31 cellular contexts compared by ENCODE assay signal in genomic region chr9:136994885-136995224, GRCh38. TPM values are rescaled to one million over a fixed set of nuclear protein-coding genes. Genes with fewer than 3 reads are reported as not detected.
DNase-seq lines count a peak whose midpoint lies in the region; ATAC-seq, FAIRE-seq and TF ChIP-seq lines count a peak whose summit lies in the region.
"Had no signal": no experiment of that assay in that cellular context is flagged by ENCODE, and none has a peak within 500 bp of the region (broad histone marks: within the 10 kb centered on the region; RNA-seq: fewer than 3 reads in every experiment).

No MANE protein-coding gene starts in this region.

- no peak overlapping the region for H3K9ac ChIP-seq in HUES48 (ENCODE audit: low read depth, low read length)
- H3K9ac ChIP-seq: neural progenitor cell, SK-N-SH had no signal

- H3K36me3 ChIP-seq in HUES48 (ENCODE audit: control insufficient read depth, insufficient read depth, low read length) (0 out of 2 replicates have a peak, but pooled peaks cover 7% of the 10 kb centered on the region), esophagus squamous epithelium (peaks cover 0 to 16% (median 0%) of the 10 kb centered on the region in 3 donors), small intestine (ENCODE audit: control insufficient read depth in 2 of 2, insufficient read depth in 2 of 2, low read length in 2 of 2) (no peaks in the 10 kb centered on the region)
- peaks cover 14% of the 10 kb centered on the region for H3K36me3 ChIP-seq in effector memory CD4-positive, alpha-beta T cell (ENCODE audit: control insufficient read depth, insufficient read depth, low read length)
- H3K36me3 ChIP-seq: neural progenitor cell, prostate gland had no signal

- no peaks in the 10 kb centered on the region for H3K9me3 ChIP-seq in HUES48 (ENCODE audit: control insufficient read depth, insufficient read depth, low read length)
- peaks cover 0 to 4% (median 0%) of the 10 kb centered on the region in 3 donors for H3K9me3 ChIP-seq in esophagus squamous epithelium
- no peaks in the 10 kb centered on the region for H3K9me3 ChIP-seq in small intestine (ENCODE audit: control insufficient read depth, low read depth)
- H3K9me3 ChIP-seq in effector memory CD4-positive, alpha-beta T cell (ENCODE audit: control insufficient read depth, low read length): no peaks in the 10 kb centered on the region
- H3K9me3 ChIP-seq: prostate gland, SK-N-SH had no signal

- FAIRE-seq in small intestine (lab: Jason Lieb, UNC): no peak
- FAIRE-seq: frontal cortex, GM19239, H54, RCC 7860 had no signal

- no peak for DNase-seq in esophagus squamous epithelium (lab: John Stamatoyannopoulos, UW)
- DNase-seq in small intestine: peak; percentile 16
- DNase-seq in effector memory CD4-positive, alpha-beta T cell: no peak
- DNase-seq in OCI-M2 (lab: John Stamatoyannopoulos, UW; ENCODE audit: unreplicated experiment): no peak
- DNase-seq: ACHN; activated B cell treated with CpG ODN at 0.5 μM for 24 hours; activated CD4-positive, alpha-beta memory T cell treated with anti-CD3 and anti-CD28 coated beads for 36 hours; activated gamma-delta T cell treated with Interleukin-2 at 50 U/mL for 16 hours; erythroblast; GDM1; left lung; NCI-H1092 treated with DMSO at 0.1 percent for 48 hours; NCI-H2081 treated with DMSO at 0.1 percent for 48 hours; NCI-H446 treated with DMSO at 0.1 percent for 48 hours; SK-N-SH; stimulated activated CD4-positive, alpha-beta T cell treated with anti-CD3 and anti-CD28 coated beads, Interleukin-2, amount 100 ng/mL, for 48 hours; stimulated activated naive CD8-positive, alpha-beta T cell treated with anti-CD3 and anti-CD28 coated beads, Interleukin-15, Interleukin-2, amounts not matched to agents 100 U/mL and 50 U/mL, for 24 hours had no signal

- H3K27me3 ChIP-seq in HUES48 (ENCODE audit: control insufficient read depth, insufficient read depth, low read length): peaks cover 45% of the 10 kb centered on the region
- H3K27me3 ChIP-seq in esophagus squamous epithelium: peaks cover 0 to 29% (median 0%) of the 10 kb centered on the region in 4 donors
- no peaks in the 10 kb centered on the region for H3K27me3 ChIP-seq in small intestine (ENCODE audit: control insufficient read depth in 2 of 2, insufficient read depth in 2 of 2, low read length in 2 of 2)
- no peaks in the 10 kb centered on the region for H3K27me3 ChIP-seq in effector memory CD4-positive, alpha-beta T cell (replicated peaks; ENCODE audit: control insufficient read depth, insufficient read depth, low read length, poor library complexity, severe bottlenecking)

- intact Hi-C loops in esophagus squamous epithelium (cut with DNase I): no loop called here

- no peak for ATAC-seq in GM21529 (IDR thresholded peaks at IDR 0.05; ENCODE audit: unreplicated experiment)
- ATAC-seq in HG03025 (IDR thresholded peaks at IDR 0.05; ENCODE audit: low FRiP score, unreplicated experiment): no peak
- ATAC-seq: stimulated activated naive CD8-positive, alpha-beta T cell treated with anti-CD3 and anti-CD28 coated beads, Interleukin-15, Interleukin-2, amounts not matched to agents 100 U/mL and 50 U/mL, for 24 hours had no signal

- peaks cover 6% of the 10 kb centered on the region; the same call in 1 of the 2 replicates for H3K4me1 ChIP-seq in HUES48 (ENCODE audit: control insufficient read depth, insufficient read depth, low read length)
- peaks cover 51 to 83% (median 55%) of the 10 kb centered on the region in 3 donors for H3K4me1 ChIP-seq in esophagus squamous epithelium
- H3K4me1 ChIP-seq in small intestine (ENCODE audit: control insufficient read depth in 2 of 2, insufficient read depth in 1 of 2, low read depth in 1 of 2, low read length in 1 of 2): peaks cover 2 to 11% of the 10 kb centered on the region in 2 donors
- peaks cover 52% of the 10 kb centered on the region for H3K4me1 ChIP-seq in effector memory CD4-positive, alpha-beta T cell (ENCODE audit: control insufficient read depth, insufficient read depth, low read length, poor library complexity, severe bottlenecking)

- TF ChIP-seq CTCF in 22Rv1 (IDR thresholded peaks at IDR 0.05) (no peak), esophagus squamous epithelium (IDR thresholded peaks at IDR 0.05) (no peak)

- H3K4me3 ChIP-seq in HUES48 (ENCODE audit: low read depth, low read length): peak overlapping the region; percentile 46
- peak overlapping the region; percentile 31 to 75 (median 50) for H3K4me3 ChIP-seq in esophagus squamous epithelium
- no peak overlapping the region for H3K4me3 ChIP-seq in small intestine (ENCODE audit: low read depth in 1 of 2, low read length in 2 of 2)
- no peak overlapping the region for H3K4me3 ChIP-seq in effector memory CD4-positive, alpha-beta T cell (ENCODE audit: insufficient read depth, low read depth, low read length, poor library complexity, severe bottlenecking)
- H3K4me3 ChIP-seq: neural progenitor cell, prostate gland had no signal

- TF ChIP-seq POLR2A in esophagus squamous epithelium (IDR thresholded peaks at IDR 0.05): no peak

- no CpG with 5 or more reads among the region's 41 CpGs for WGBS in esophagus squamous epithelium, 2 donors
- WGBS in small intestine, 3 donors: 27 to 35% (median 33%) methylated on average over 30 to 41 of the region's 41 CpGs

- H3K27ac ChIP-seq in 22Rv1: peak overlapping the region; percentile 82
- H3K27ac ChIP-seq in HUES48 (ENCODE audit: low read depth, low read length): no peak overlapping the region
- H3K27ac ChIP-seq in esophagus squamous epithelium: peak overlapping the region in 3 of 4 donors; percentile 77 to 92 (median 83)
- no peak overlapping the region for H3K27ac ChIP-seq in small intestine (ENCODE audit: low read depth in 1 of 2, low read length in 1 of 2)
- H3K27ac ChIP-seq in effector memory CD4-positive, alpha-beta T cell (ENCODE audit: insufficient read depth, low read length, poor library complexity, severe bottlenecking): no peak overlapping the region
- H3K27ac ChIP-seq: left lung, neural progenitor cell, prostate gland had no signal

RNA-seq across cellular contexts. Expression of gene CLIC3, which starts 1.5 kb away (rescaled TPM):
- 100 to 1,000 TPM in 3 of 4 donors, 10 to 100 TPM in 1; 94.8 to 442 (median 200) TPM for total RNA-seq in esophagus squamous epithelium
- polyA plus RNA-seq in small intestine: 1 to 10 TPM in 2 of 3 donors, not detected in 1; 1.4 to 6.2 TPM
- total RNA-seq: activated B cell treated with CpG ODN at 0.5 μM for 24 hours, dermis microvascular lymphatic vessel endothelial cell, frontal cortex, skeletal muscle tissue had no signal

RNA-seq across cellular contexts. Expression of gene PAXX, which starts 2.6 kb away (rescaled TPM):
- total RNA-seq in esophagus squamous epithelium: 10 to 100 TPM; 18.3 to 56.3 (median 49.6) TPM
- 10 to 100 TPM; 75.5 to 85.9 (median 75.6) TPM for polyA plus RNA-seq in small intestine

RNA-seq across cellular contexts. Expression of gene LCNL1, which starts 12.1 kb away (rescaled TPM):
- under 1 TPM in 1 of 4 donors, not detected in 3; 0.19 TPM for total RNA-seq in esophagus squamous epithelium
- under 1 TPM in 1 of 3 donors, not detected in 2; 0.16 TPM for polyA plus RNA-seq in small intestine
- total RNA-seq: activated B cell treated with CpG ODN at 0.5 μM for 24 hours; activated CD4-positive, alpha-beta memory T cell treated with anti-CD3 and anti-CD28 coated beads for 36 hours; dermis microvascular lymphatic vessel endothelial cell; HT-29 had no signal
- polyA plus RNA-seq: CD14-positive monocyte, SK-N-SH had no signal

RNA-seq across cellular contexts. Expression of gene PTGDS, which starts 17.6 kb away (rescaled TPM):
- total RNA-seq in esophagus squamous epithelium: 100 to 1,000 TPM in 1 of 4 donors, 1 to 10 TPM in 3; 1.7 to 208 (median 4.8) TPM
- polyA plus RNA-seq in small intestine: 10 to 100 TPM in 2 of 3 donors, 1 to 10 TPM in 1; 2.0 to 38.0 (median 36.7) TPM
- total RNA-seq: activated B cell treated with CpG ODN at 0.5 μM for 24 hours; activated CD4-positive, alpha-beta memory T cell treated with anti-CD3 and anti-CD28 coated beads for 36 hours; HT-29 had no signal
- polyA plus RNA-seq: SK-N-SH had no signal

RNA-seq across cellular contexts. Expression of gene ABCA2, which starts 33.2 kb away (rescaled TPM):
- 10 to 100 TPM in 2 of 4 donors, 1 to 10 TPM in 2; 3.5 to 14.7 (median 7.6) TPM for total RNA-seq in esophagus squamous epithelium
- 10 to 100 TPM in 1 of 3 donors, 1 to 10 TPM in 2; 3.4 to 11.2 (median 6.5) TPM for polyA plus RNA-seq in small intestine

Comparison
In these comparisons a context has a peak if more than half of its experiments do, and no peak if none do; other contexts are left out.
1. H3K27ac ChIP-seq: peak in 22Rv1 (single experiment) and esophagus squamous epithelium (3 of 4); none in HUES48 (single experiment), small intestine (0 of 2) and effector memory CD4-positive, alpha-beta T cell (single experiment).
2. H3K4me3 ChIP-seq: peak in HUES48 (single experiment) and esophagus squamous epithelium (4 of 4); none in small intestine (0 of 2) and effector memory CD4-positive, alpha-beta T cell (single experiment).